34 cellular contexts compared by ENCODE assay signal in the genomic region with DNA sequence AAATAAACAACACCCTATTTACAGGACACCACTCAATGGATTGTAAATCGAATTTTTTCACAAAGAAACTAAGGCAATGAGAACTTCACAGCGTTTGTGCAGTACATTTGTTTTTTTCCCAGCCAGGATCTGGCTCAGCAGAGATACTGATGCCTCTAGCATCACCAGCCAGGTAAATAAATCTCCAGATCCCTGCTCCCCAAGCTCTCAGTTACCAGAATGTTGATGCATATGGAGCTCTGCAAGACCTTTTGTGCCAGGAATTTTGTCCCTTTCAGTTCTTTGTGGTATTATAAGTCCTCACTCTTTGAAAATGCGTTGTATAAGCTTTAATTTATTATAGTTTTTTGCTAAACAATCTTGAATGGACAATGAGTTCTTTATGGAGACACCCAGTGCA.
"Had no signal": no experiment of that assay in that cellular context is flagged by ENCODE, and none has a peak within 500 bp of the region (broad histone marks: within the 10 kb centered on the region; RNA-seq: fewer than 3 reads in every experiment).

No MANE protein-coding gene starts in this region.

- H3K27ac ChIP-seq: adrenal gland, body of pancreas, brain microvascular endothelial cell, breast epithelium, coronary artery, VCaP had no signal

- H3K27me3 Mint-ChIP-seq: activated CD4-positive, alpha-beta T cell treated with anti-CD3 and anti-CD28 coated beads, Interleukin-2, amount 10 ng/mL, durations not matched to agents 7 days and 5 days; activated naive CD8-positive, alpha-beta T cell treated with anti-CD3 and anti-CD28 coated beads for 36 hours; activated T-helper 17 cell treated with anti-CD3 and anti-CD28 coated beads, Interleukin-2, amount 50 U/mL, for 72 hours had no signal

- H3K4me1 ChIP-seq: adrenal gland, body of pancreas, breast epithelium had no signal

- H3K4me3 Mint-ChIP-seq: activated B cell treated with CpG ODN at 0.5 μM for 24 hours; activated CD4-positive, alpha-beta memory T cell treated with anti-CD3 and anti-CD28 coated beads for 36 hours; activated CD4-positive, alpha-beta T cell treated with anti-CD3 and anti-CD28 coated beads, Interleukin-2, amount 10 ng/mL, durations not matched to agents 7 days and 5 days; activated CD8-positive, alpha-beta T cell treated with anti-CD3 and anti-CD28 coated beads for 36 hours; activated naive CD4-positive, alpha-beta T cell treated with anti-CD3 and anti-CD28 coated beads for 36 hours; activated naive CD8-positive, alpha-beta T cell treated with anti-CD3 and anti-CD28 coated beads for 36 hours; activated T-cell treated with anti-CD3 and anti-CD28 coated beads, Interleukin-2, amount 50 U/mL, for 4 hours; activated T-cell treated with anti-CD3 and anti-CD28 coated beads, Interleukin-2, amount 50 U/mL, for 72 hours; activated T-helper 1 cell treated with anti-CD3 and anti-CD28 coated beads, Interleukin-12 subunit alpha, Interleukin-12 subunit beta, Interleukin-2, Interleukin-4 antibody, amounts not matched to agents 30 ng/mL and 10 ng/mL and 1 ng/mL, durations not matched to agents 14 hours and 24 hours and 36 hours; activated T-helper 17 cell treated with anti-CD3 and anti-CD28 coated beads, Interleukin-2, amount 50 U/mL, for 72 hours; T-helper 1 cell treated with Interleukin-12 subunit alpha and Interleukin-12 subunit beta and Interleukin-4 antibody, amounts not matched to agents 30 μg/mL and 1 μg/mL, for 36 hours; T-helper 2 cell treated with Interferon-gamma antibody and Interleukin-4, amounts not matched to agents 5 μg/mL and 100 μg/mL, for 36 hours had no signal

- H3K36me3 Mint-ChIP-seq: activated CD4-positive, alpha-beta memory T cell treated with anti-CD3 and anti-CD28 coated beads for 36 hours; activated naive CD4-positive, alpha-beta T cell treated with anti-CD3 and anti-CD28 coated beads, Interleukin-2, amount 50 U/mL, for 72 hours; activated naive CD8-positive, alpha-beta T cell treated with anti-CD3 and anti-CD28 coated beads for 36 hours had no signal

- H3K36me3 ChIP-seq: adrenal gland, brain microvascular endothelial cell, breast epithelium had no signal

- H3K9me3 Mint-ChIP-seq: activated B cell treated with CpG ODN at 0.5 μM for 24 hours; activated CD4-positive, alpha-beta memory T cell treated with anti-CD3 and anti-CD28 coated beads for 36 hours; activated CD4-positive, alpha-beta T cell treated with anti-CD3 and anti-CD28 coated beads, Interleukin-2, amount 10 ng/mL, durations not matched to agents 7 days and 5 days; activated CD8-positive, alpha-beta T cell treated with anti-CD3 and anti-CD28 coated beads for 36 hours; activated naive CD4-positive, alpha-beta T cell treated with anti-CD3 and anti-CD28 coated beads for 36 hours; activated naive CD4-positive, alpha-beta T cell treated with anti-CD3 and anti-CD28 coated beads, Interleukin-2, amount 50 U/mL, for 72 hours; activated naive CD8-positive, alpha-beta T cell treated with anti-CD3 and anti-CD28 coated beads for 36 hours; activated T-cell treated with anti-CD3 and anti-CD28 coated beads, Interleukin-2, amount 50 U/mL, for 4 hours; activated T-cell treated with anti-CD3 and anti-CD28 coated beads, Interleukin-2, amount 50 U/mL, for 72 hours; activated T-helper 1 cell treated with anti-CD3 and anti-CD28 coated beads, Interleukin-12 subunit alpha, Interleukin-12 subunit beta, Interleukin-2, Interleukin-4 antibody, amounts not matched to agents 30 ng/mL and 10 ng/mL and 1 ng/mL, durations not matched to agents 14 hours and 24 hours and 36 hours; activated T-helper 17 cell treated with anti-CD3 and anti-CD28 coated beads, Interleukin-2, amount 50 U/mL, for 72 hours; T-helper 1 cell treated with Interleukin-12 subunit alpha and Interleukin-12 subunit beta and Interleukin-4 antibody, amounts not matched to agents 30 μg/mL and 1 μg/mL, for 36 hours; T-helper 2 cell treated with Interferon-gamma antibody and Interleukin-4, amounts not matched to agents 5 μg/mL and 100 μg/mL, for 36 hours had no signal

- H3K9me3 ChIP-seq: adrenal gland, body of pancreas, breast epithelium had no signal

- H3K27ac Mint-ChIP-seq: activated B cell treated with CpG ODN at 0.5 μM for 24 hours; activated CD4-positive, alpha-beta memory T cell treated with anti-CD3 and anti-CD28 coated beads for 36 hours; activated CD4-positive, alpha-beta T cell treated with anti-CD3 and anti-CD28 coated beads, Interleukin-2, amount 10 ng/mL, durations not matched to agents 7 days and 5 days; activated CD8-positive, alpha-beta T cell treated with anti-CD3 and anti-CD28 coated beads for 36 hours; activated naive CD4-positive, alpha-beta T cell treated with anti-CD3 and anti-CD28 coated beads for 36 hours; activated naive CD4-positive, alpha-beta T cell treated with anti-CD3 and anti-CD28 coated beads, Interleukin-2, amount 50 U/mL, for 72 hours; activated naive CD8-positive, alpha-beta T cell treated with anti-CD3 and anti-CD28 coated beads for 36 hours; activated T-cell treated with anti-CD3 and anti-CD28 coated beads, Interleukin-2, amount 50 U/mL, for 72 hours; activated T-helper 1 cell treated with anti-CD3 and anti-CD28 coated beads, Interleukin-12 subunit alpha, Interleukin-12 subunit beta, Interleukin-2, Interleukin-4 antibody, amounts not matched to agents 30 ng/mL and 10 ng/mL and 1 ng/mL, durations not matched to agents 14 hours and 24 hours and 36 hours; activated T-helper 17 cell treated with anti-CD3 and anti-CD28 coated beads, Interleukin-2, amount 50 U/mL, for 72 hours; T-helper 1 cell treated with Interleukin-12 subunit alpha and Interleukin-12 subunit beta and Interleukin-4 antibody, amounts not matched to agents 30 μg/mL and 1 μg/mL, for 36 hours; T-helper 2 cell treated with Interferon-gamma antibody and Interleukin-4, amounts not matched to agents 5 μg/mL and 100 μg/mL, for 36 hours had no signal

- ATAC-seq: activated CD8-positive, alpha-beta T cell treated with anti-CD3 and anti-CD28 coated beads for 36 hours; activated naive CD4-positive, alpha-beta T cell treated with anti-CD3 and anti-CD28 coated beads, Interleukin-2, amount 50 U/mL, for 72 hours; activated T-cell treated with anti-CD3 and anti-CD28 coated beads, Interleukin-2, amount 50 U/mL, for 4 hours; activated T-cell treated with anti-CD3 and anti-CD28 coated beads, Interleukin-2, amount 50 U/mL, for 72 hours; activated T-helper 17 cell treated with anti-CD3 and anti-CD28 coated beads, Interleukin-2, amount 50 U/mL, for 72 hours; body of pancreas had no signal

- H3K27me3 ChIP-seq: adrenal gland, body of pancreas, brain microvascular endothelial cell, breast epithelium had no signal

- H3K4me3 ChIP-seq: adrenal gland, body of pancreas, breast epithelium, coronary artery had no signal

- H3K4me1 Mint-ChIP-seq: activated B cell treated with CpG ODN at 0.5 μM for 24 hours; activated CD4-positive, alpha-beta T cell treated with anti-CD3 and anti-CD28 coated beads, Interleukin-2, amount 10 ng/mL, durations not matched to agents 7 days and 5 days; activated naive CD8-positive, alpha-beta T cell treated with anti-CD3 and anti-CD28 coated beads for 36 hours; activated T-helper 17 cell treated with anti-CD3 and anti-CD28 coated beads, Interleukin-2, amount 50 U/mL, for 72 hours had no signal

- DNase-seq: activated B cell treated with CpG ODN at 0.5 μM for 24 hours; activated CD4-positive, alpha-beta memory T cell treated with anti-CD3 and anti-CD28 coated beads for 36 hours; activated CD4-positive, alpha-beta T cell treated with anti-CD3 and anti-CD28 coated beads for 48 hours; activated CD4-positive, alpha-beta T cell treated with anti-CD3 and anti-CD28 coated beads, Interleukin-2, amount 10 ng/mL, durations not matched to agents 7 days and 5 days; activated CD4-positive, CD25-positive, alpha-beta regulatory T cell treated with anti-CD3 and anti-CD28 coated beads, Interleukin-2, amount 50 U/mL, for 72 hours; activated CD8-positive, alpha-beta memory T cell treated with anti-CD3 and anti-CD28 coated beads, Interleukin-2, amount 50 U/mL, for 4 hours; activated CD8-positive, alpha-beta T cell treated with anti-CD3 and anti-CD28 coated beads for 36 hours; activated effector memory CD4-positive, alpha-beta T cell treated with anti-CD3 and anti-CD28 coated beads, Interleukin-2, amount 50 U/mL, for 16 hours; activated gamma-delta T cell treated with Interleukin-2 at 50 U/mL for 16 hours; activated naive CD4-positive, alpha-beta T cell; activated naive CD4-positive, alpha-beta T cell treated with anti-CD3 and anti-CD28 coated beads for 36 hours; activated naive CD4-positive, alpha-beta T cell treated with anti-CD3 and anti-CD28 coated beads, Interleukin-2, amount 50 U/mL, for 16 hours; activated naive CD8-positive, alpha-beta T cell treated with anti-CD3 and anti-CD28 coated beads for 36 hours; activated T-cell treated with anti-CD3 and anti-CD28 coated beads for 4 hours; activated T-cell treated with anti-CD3 and anti-CD28 coated beads, Interleukin-2, amount 50 U/mL, for 1 hour; activated T-cell treated with anti-CD3 and anti-CD28 coated beads, Interleukin-2, amount 50 U/mL, for 4 hours; activated T-cell treated with anti-CD3 and anti-CD28 coated beads, Interleukin-2, amount 50 U/mL, for 72 hours; adrenal gland; amniotic stem cell; aorta; body of pancreas; brain microvascular endothelial cell; central memory CD4-positive, alpha-beta T cell; cerebellar nuclear complex; T-helper 2 cell; T-helper 9 cell had no signal
